8 cellular contexts compared by ENCODE assay signal in the genomic region with DNA sequence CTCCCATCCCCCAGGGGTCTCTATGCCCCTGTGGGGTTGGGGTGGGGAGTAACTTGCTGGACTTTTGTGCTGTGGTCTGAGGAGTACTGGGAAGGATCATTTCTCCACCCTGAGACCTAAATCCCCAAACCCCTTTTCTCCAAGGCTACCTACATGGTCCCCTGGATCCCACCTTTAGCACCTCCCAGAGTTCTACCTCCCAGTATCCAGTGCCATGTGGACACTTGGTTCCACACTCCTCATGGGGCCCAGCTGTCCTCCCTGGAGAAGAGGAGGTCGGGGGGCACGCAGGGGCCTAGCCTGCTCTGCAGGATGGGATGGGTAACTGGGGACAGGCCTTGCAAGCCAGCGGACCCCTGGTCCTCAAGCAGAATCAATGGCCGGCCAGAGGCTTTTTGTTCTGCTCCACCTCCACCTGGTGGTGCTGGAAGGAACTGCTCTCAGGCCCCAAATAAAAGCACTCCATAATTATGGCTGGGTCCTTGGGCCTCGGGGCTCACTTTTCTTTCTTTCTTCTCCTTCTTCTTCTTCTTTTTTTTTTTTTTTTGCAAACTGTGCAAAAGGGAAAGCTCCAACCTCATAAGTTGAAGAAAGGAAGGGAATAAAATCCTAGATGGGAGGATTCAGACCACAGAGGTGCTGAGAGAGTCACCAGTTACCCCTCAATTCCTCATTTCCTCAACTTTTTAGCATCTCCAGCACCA.
DNase-seq lines count a peak whose midpoint lies in the region; ATAC-seq, FAIRE-seq and TF ChIP-seq lines count a peak whose summit lies in the region.

No MANE protein-coding gene starts in this region.

- H3K27me3 ChIP-seq in BE2C: no peaks in the 10 kb centered on the region

- H3K4me3 ChIP-seq in BE2C (ENCODE audit: low read depth, low read length) (no peak overlapping the region), lower leg skin (ENCODE audit: low read depth, poor library complexity, severe bottlenecking) (no peak overlapping the region)

- DNase-seq in BE2C: peak; percentile 77
- peak; percentile 79 for DNase-seq in GM19239 (ENCODE audit: insufficient read length, low spot score)
- peak; percentile 62 for DNase-seq in NCI-H1105 (lab: John Stamatoyannopoulos, UW)
- peak; percentile 57 for DNase-seq in activated CD4-positive, alpha-beta T cell treated with anti-CD3 and anti-CD28 coated beads, Interleukin-2, amount 10 ng/mL, durations not matched to agents 7 days and 5 days
- DNase-seq in dedifferentiated amniotic fluid mesenchymal stem cell (ENCODE audit: extremely low spot score): peak; percentile 36
- peak; percentile 47 to 92 for DNase-seq in lower leg skin (ENCODE audit: low spot score in 2 of 2)
- peak; percentile 7 to 47 (median 32) for DNase-seq in stimulated activated CD4-positive, alpha-beta T cell treated with anti-CD3 and anti-CD28 coated beads, TNF-alpha, amount 100 ng/mL, for 24 hours (ENCODE audit: low read depth in 3 of 3)

- CTCF ChIA-PET in activated CD4-positive, alpha-beta T cell treated with anti-CD3 and anti-CD28 coated beads, Interleukin-2, amount 10 ng/mL, durations not matched to agents 7 days and 5 days (lab: Charles Lee): interaction anchor here (0.5 to 4.7 kb wide), 7 partner anchors 14 to 1783 kb away, joined by 3 to 19 read pairs (median 3); no protein-coding TSS in a partner anchor

- no peaks in the 10 kb centered on the region; the same call in 1 of the 2 replicates for H3K4me1 ChIP-seq in BE2C

- no peak overlapping the region for H3K27ac Mint-ChIP-seq in activated CD4-positive, alpha-beta T cell treated with anti-CD3 and anti-CD28 coated beads, Interleukin-2, amount 10 ng/mL, durations not matched to agents 7 days and 5 days

- TF ChIP-seq CTCF in BE2C (IDR thresholded peaks at IDR 0.05; ENCODE audit: low read depth, low read length) (peak; percentile 90), lower leg skin (IDR thresholded peaks at IDR 0.05) (peak in 1 of 3 donors; percentile 49)

- POLR2A ChIA-PET in activated CD4-positive, alpha-beta T cell treated with anti-CD3 and anti-CD28 coated beads, Interleukin-2, amount 10 ng/mL, durations not matched to agents 7 days and 5 days (lab: Charles Lee): interaction anchor here (0.6 kb wide), 1 partner anchor 1922 kb away, joined by 6 read pairs; no protein-coding TSS in a partner anchor

- H3K9me3 ChIP-seq in BE2C: no peaks in the 10 kb centered on the region

- no peaks in the 10 kb centered on the region for H3K36me3 ChIP-seq in BE2C

- H3K4me3 Mint-ChIP-seq in activated CD4-positive, alpha-beta T cell treated with anti-CD3 and anti-CD28 coated beads, Interleukin-2, amount 10 ng/mL, durations not matched to agents 7 days and 5 days: no peak overlapping the region

- TF ChIP-seq POLR2A in lower leg skin (IDR thresholded peaks at IDR 0.05): no peak

- WGBS in lower leg skin, 2 donors: 17 to 27% methylated on average over 5 of the region's 5 CpGs

- no peak for ATAC-seq in GM19395 (IDR thresholded peaks at IDR 0.05; ENCODE audit: unreplicated experiment)

- peaks cover 10% of the 10 kb centered on the region for H3K27me3 Mint-ChIP-seq in activated CD4-positive, alpha-beta T cell treated with anti-CD3 and anti-CD28 coated beads, Interleukin-2, amount 10 ng/mL, durations not matched to agents 7 days and 5 days

- H3K36me3 Mint-ChIP-seq in activated CD4-positive, alpha-beta T cell treated with anti-CD3 and anti-CD28 coated beads, Interleukin-2, amount 10 ng/mL, durations not matched to agents 7 days and 5 days (ENCODE audit: low read depth): no peaks in the 10 kb centered on the region

- H3K9me3 Mint-ChIP-seq in activated CD4-positive, alpha-beta T cell treated with anti-CD3 and anti-CD28 coated beads, Interleukin-2, amount 10 ng/mL, durations not matched to agents 7 days and 5 days: no peaks in the 10 kb centered on the region

- no peaks in the 10 kb centered on the region for H3K4me1 Mint-ChIP-seq in activated CD4-positive, alpha-beta T cell treated with anti-CD3 and anti-CD28 coated beads, Interleukin-2, amount 10 ng/mL, durations not matched to agents 7 days and 5 days

- intact Hi-C loops in lower leg skin (cut with DNase I; ENCODE audit: low total_unique reads): loop anchor here (5.0 kb wide), 1 partner anchor 77 kb away; no protein-coding TSS in a partner anchor

- peak; percentile 21 for FAIRE-seq in GM19239 (lab: Jason Lieb, UNC)
